ENCODE assay signal across 16 cellular contexts in genomic region chr2:133635115-133635514, GRCh38.
DNase-seq lines count a peak whose midpoint lies in the region; ATAC-seq and TF ChIP-seq lines count a peak whose summit lies in the region.
"Had no signal": no experiment of that assay in that cellular context is flagged by ENCODE, and none has a peak within 500 bp of the region (broad histone marks: within the 10 kb centered on the region; RNA-seq: fewer than 3 reads in every experiment).

No MANE protein-coding gene starts in this region.

- H3K4me1 ChIP-seq in hepatocyte (ENCODE audit: insufficient read depth), result no peaks in the 10 kb centered on the region

- no peak overlapping the region for H3K4me3 ChIP-seq in hepatocyte
- H3K4me3 ChIP-seq: PC-9 had no signal

- peak overlapping the region; percentile 53 for H2AFZ ChIP-seq in hepatocyte
- H2AFZ ChIP-seq: PC-9 had no signal

- H3K4me2 ChIP-seq in hepatocyte, result no peak overlapping the region
- H3K4me2 ChIP-seq: PC-9 had no signal

- TF ChIP-seq CTCF in VCaP (conservative IDR thresholded peaks at IDR 0.05), result no peak
- no peak for TF ChIP-seq CTCF in hepatocyte (IDR thresholded peaks at IDR 0.05; ENCODE audit: poor library complexity)

- H3K79me2 ChIP-seq in hepatocyte, result no peaks in the 10 kb centered on the region

- H3K36me3 ChIP-seq in hepatocyte (replicated peaks; ENCODE audit: insufficient read depth, low read depth), result no peaks in the 10 kb centered on the region

- DNase-seq in ELR (ENCODE audit: low read depth) (peak; percentile 19), hepatocyte (ENCODE audit: low spot score) (no peak), renal cortical epithelial cell (ENCODE audit: low read depth) (peak; percentile 11), medulla oblongata (ENCODE audit: extremely low spot score) (no peak), DMS153 treated with DMSO at 0.1 percent for 48 hours (lab: John Stamatoyannopoulos, UW; ENCODE audit: unreplicated experiment) (no peak)
- DNase-seq in activated CD4-positive, alpha-beta T cell treated with anti-CD3 and anti-CD28 coated beads, Interleukin-2, amount 50 U/mL, for 4 hours, result no peak
- DNase-seq: CD4-positive, alpha-beta memory T cell; HCEC 1CT; NCI-H146; NCI-H2081 treated with DMSO at 0.1 percent for 48 hours; NCI-H2227 treated with DMSO at 0.1 percent for 48 hours; NCI-H526 treated with DMSO at 0.1 percent for 48 hours; NK-92 treated with Interleukin-12 subunit alpha and Interleukin-12 subunit beta, amount 100 ng/mL, for 24 hours; PC-9 had no signal

- no peaks in the 10 kb centered on the region for H3K9me2 ChIP-seq in hepatocyte (replicated peaks; ENCODE audit: insufficient read depth)

- H3K27me3 ChIP-seq in hepatocyte, result no peaks in the 10 kb centered on the region

- H3K27ac ChIP-seq in VCaP, result peak overlapping the region; percentile 37; the same call in 1 of the 2 replicates
- H3K27ac ChIP-seq in hepatocyte, result no peak overlapping the region
- H3K27ac ChIP-seq: PC-9 had no signal

- H4K20me1 ChIP-seq in hepatocyte (ENCODE audit: insufficient read depth, poor library complexity, severe bottlenecking), result no peaks in the 10 kb centered on the region

- no peak for ATAC-seq in GM21576 (IDR thresholded peaks at IDR 0.05; ENCODE audit: unreplicated experiment)

- H3K9me3 ChIP-seq in hepatocyte (ENCODE audit: low read depth), result no peaks in the 10 kb centered on the region

Comparison
In these comparisons a context has a peak if more than half of its experiments do, and no peak if none do; other contexts are left out.
1. DNase-seq: peak in ELR (single experiment) and renal cortical epithelial cell (single experiment); none in hepatocyte (single experiment), medulla oblongata (single experiment), DMS153 treated with DMSO at 0.1 percent for 48 hours (single experiment) and activated CD4-positive, alpha-beta T cell treated with anti-CD3 and anti-CD28 coated beads, Interleukin-2, amount 50 U/mL, for 4 hours (0 of 2).